Comparison of ENCODE assay signal across 14 cellular contexts in the genomic region with DNA sequence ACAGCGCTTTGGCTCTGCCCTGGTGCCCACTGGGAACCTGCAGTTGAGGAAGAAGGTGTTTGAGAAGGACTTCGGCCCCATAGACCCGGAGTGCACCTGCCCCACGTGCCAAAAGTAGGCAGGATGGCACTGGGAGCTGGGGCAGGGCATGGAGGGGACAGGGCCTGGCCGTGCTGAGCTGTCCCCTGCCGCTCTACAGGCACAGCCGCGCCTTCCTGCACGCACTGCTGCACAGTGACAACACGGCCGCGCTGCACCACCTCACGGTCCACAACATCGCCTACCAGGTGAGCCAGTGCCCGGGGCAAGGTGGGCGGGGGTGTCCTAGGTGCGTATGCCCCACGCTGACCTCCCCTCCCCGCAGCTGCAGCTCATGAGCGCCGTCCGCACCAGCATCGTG. TPM values are rescaled to one million over a fixed set of nuclear protein-coding genes. Genes with fewer than 3 reads are reported as not detected.
DNase-seq lines count a peak whose midpoint lies in the region; ATAC-seq lines count a peak whose summit lies in the region.
"Had no signal": no experiment of that assay in that cellular context is flagged by ENCODE, and none has a peak within 500 bp of the region (broad histone marks: within the 10 kb centered on the region; RNA-seq: fewer than 3 reads in every experiment).

No MANE protein-coding gene starts in this region.

- peak overlapping the region; percentile 65 for H4K8ac ChIP-seq in neuronal stem cell (ENCODE audit: low read depth, low read length)

- H3K23ac ChIP-seq in neuronal stem cell (ENCODE audit: low read depth, low read length, poor library complexity): peak overlapping the region; percentile 31

- no peaks in the 10 kb centered on the region for H4K20me1 ChIP-seq in BLaER1

- H3K27ac ChIP-seq in BLaER1 (no peak overlapping the region), duodenal mucosa (ENCODE audit: low read depth, low read length) (peak overlapping the region; percentile 92), neuronal stem cell (replicated peaks; ENCODE audit: low read length) (no peak overlapping the region)
- H3K27ac ChIP-seq: A549 had no signal

- H2AK5ac ChIP-seq in neuronal stem cell (ENCODE audit: low read depth, low read length): no peak overlapping the region

- peak overlapping the region; percentile 39 for H2BK5ac ChIP-seq in neuronal stem cell (ENCODE audit: low read length)

- H3K4me2 ChIP-seq in BLaER1 (peak overlapping the region; percentile 39), neuronal stem cell (ENCODE audit: insufficient read depth, low read length, poor library complexity, severe bottlenecking) (no peak overlapping the region)
- H3K4me2 ChIP-seq: A549 had no signal

- H3K9ac ChIP-seq in BLaER1: no peak overlapping the region
- peak overlapping the region; percentile 71 to 72 for H3K9ac ChIP-seq in duodenal mucosa (ENCODE audit: low read depth in 1 of 2, low read length in 2 of 2)
- H3K9ac ChIP-seq in neuronal stem cell (ENCODE audit: low read depth, low read length, poor library complexity): peak overlapping the region; percentile 77

- peak; percentile 39 for DNase-seq in NCI-H510A (lab: John Stamatoyannopoulos, UW)
- DNase-seq in neuronal stem cell (ENCODE audit: low spot score): no peak
- DNase-seq in Ammon's horn (ENCODE audit: low spot score): no peak
- DNase-seq in NCI-H146 (lab: John Stamatoyannopoulos, UW): no peak
- DNase-seq: CD4-positive, alpha-beta memory T cell; Karpas-422; NCI-H1105 treated with DMSO at 0.1 percent for 48 hours; NCI-H2029; NCI-H524 treated with DMSO at 0.1 percent for 48 hours had no signal

- no peak overlapping the region for H2BK15ac ChIP-seq in neuronal stem cell (ENCODE audit: low read length)

- no peak overlapping the region for H2BK12ac ChIP-seq in neuronal stem cell (ENCODE audit: low read length)

- H3K4me1 ChIP-seq in BLaER1 (peaks cover 28% of the 10 kb centered on the region), duodenal mucosa (ENCODE audit: control insufficient read depth in 1 of 2, insufficient read depth in 2 of 2, low read length in 2 of 2) (peaks cover 6 to 22% of the 10 kb centered on the region in 2 donors), neuronal stem cell (ENCODE audit: control insufficient read depth in 2 of 2, insufficient read depth in 1 of 2, low read depth in 1 of 2, low read length in 2 of 2) (no peaks in the 10 kb centered on the region)
- H3K4me1 ChIP-seq: A549 had no signal

- no CpG with 5 or more reads among the region's 23 CpGs for WGBS in neuronal stem cell (ENCODE audit: extremely low coverage in 2 of 2, insufficient read length in 2 of 2, insufficient replicate concordance in 1 of 2), 2 donors

- no peak for ATAC-seq in HG03039 (IDR thresholded peaks at IDR 0.05; ENCODE audit: unreplicated experiment)
- ATAC-seq: A549, HepG2 had no signal

- peaks cover 28% of the 10 kb centered on the region; the same call in 1 of the 2 replicates for H3K36me3 ChIP-seq in BLaER1
- H3K36me3 ChIP-seq in duodenal mucosa (ENCODE audit: control insufficient read depth in 1 of 2, insufficient read depth in 2 of 2, low read length in 2 of 2): peaks cover 0 to 12% of the 10 kb centered on the region in 2 donors
- H3K36me3 ChIP-seq in neuronal stem cell (replicated peaks in 1 of 2; ENCODE audit: control insufficient read depth in 2 of 2, insufficient read depth in 2 of 2, low read length in 2 of 2): peaks cover 12 to 38% of the 10 kb centered on the region in 2 donors

- H4K91ac ChIP-seq in neuronal stem cell (ENCODE audit: low read depth, low read length, poor library complexity): no peak overlapping the region

- H3K79me1 ChIP-seq in neuronal stem cell (ENCODE audit: low read depth, low read length): peaks cover 3% of the 10 kb centered on the region

- peak overlapping the region; percentile 93 for H3K4ac ChIP-seq in neuronal stem cell (ENCODE audit: low read length)

- H2BK120ac ChIP-seq in neuronal stem cell (ENCODE audit: low read depth, low read length): no peak overlapping the region

- no peak overlapping the region for H3K18ac ChIP-seq in neuronal stem cell (ENCODE audit: low read length)

- no peaks in the 10 kb centered on the region for H3K9me3 ChIP-seq in BLaER1
- no peaks in the 10 kb centered on the region for H3K9me3 ChIP-seq in duodenal mucosa (ENCODE audit: control insufficient read depth in 1 of 2, low read length in 2 of 2)
- no peaks in the 10 kb centered on the region for H3K9me3 ChIP-seq in neuronal stem cell (replicated peaks in 1 of 2; ENCODE audit: control insufficient read depth in 2 of 2, insufficient read depth in 1 of 2, low read depth in 1 of 2, low read length in 2 of 2)
- H3K9me3 ChIP-seq: A549 had no signal

- H3K4me3 ChIP-seq in BLaER1 (no peak overlapping the region), duodenal mucosa (ENCODE audit: low read depth in 1 of 2, low read length in 2 of 2) (peak overlapping the region; percentile 67), neuronal stem cell (ENCODE audit: low read length in 2 of 2) (peak overlapping the region in 1 of 2 donors; percentile 30)
- H3K4me3 ChIP-seq: A549 had no signal

- H2AFZ ChIP-seq in neuronal stem cell (ENCODE audit: low read length): no peak overlapping the region

- no peak overlapping the region for H3K14ac ChIP-seq in neuronal stem cell (ENCODE audit: low read length)

- H3K27me3 ChIP-seq in BLaER1 (no peaks in the 10 kb centered on the region), duodenal mucosa (ENCODE audit: control insufficient read depth in 1 of 2, insufficient read depth in 2 of 2, low read length in 2 of 2) (no peaks in the 10 kb centered on the region), neuronal stem cell (ENCODE audit: control insufficient read depth in 3 of 3, insufficient read depth in 3 of 3, low read depth in 1 of 3, low read length in 3 of 3) (no peaks in the 10 kb centered on the region)

RNA-seq across cellular contexts. Expression of gene DNM2, which starts 5.1 kb away (rescaled TPM):
- polyA plus RNA-seq in neuronal stem cell (2013, experiment 1 of 2): 49.9 TPM
- polyA plus RNA-seq in neuronal stem cell (2013, experiment 2 of 2): 49.9 TPM

RNA-seq across cellular contexts. Expression of gene QTRT1, which starts 11.5 kb away (rescaled TPM):
- 17.9 TPM for polyA plus RNA-seq in neuronal stem cell (2013, experiment 1 of 2)
- polyA plus RNA-seq in neuronal stem cell (2013, experiment 2 of 2): 16.9 TPM

RNA-seq across cellular contexts. Expression of gene ILF3, which starts 58.6 kb away (rescaled TPM):
- polyA plus RNA-seq in neuronal stem cell (2013, experiment 1 of 2): 416 TPM
- 418 TPM for polyA plus RNA-seq in neuronal stem cell (2013, experiment 2 of 2)
